Comparison of ENCODE assay signal across 8 cellular contexts in genomic region chr9:36102742-36103495, GRCh38. TPM values are rescaled to one million over a fixed set of nuclear protein-coding genes. Genes with fewer than 3 reads are reported as not detected.
DNase-seq lines count a peak whose midpoint lies in the region; ATAC-seq and TF ChIP-seq lines count a peak whose summit lies in the region.

No MANE protein-coding gene starts in this region.

- no peak overlapping the region for H3K27ac Mint-ChIP-seq in neural crest cell (ENCODE audit: unreplicated experiment)

- DNase-seq in AG04449 (ENCODE audit: low read depth, low spot score) (no peak), Panc1 (ENCODE audit: low read depth, low spot score) (peak; percentile 69), fibroblast of pulmonary artery (ENCODE audit: low read depth) (peak; percentile 89), neural crest cell (ENCODE audit: low read depth, low spot score) (peak; percentile 66), superior temporal gyrus (ENCODE audit: extremely low spot score) (peak; percentile 91)
- peak; percentile 87 to 90 for DNase-seq in activated T-cell treated with anti-CD3 and anti-CD28 coated beads, Interleukin-2, amount 50 U/mL, for 48 hours

- intact Hi-C loops in Panc1 (cut with micrococcal nuclease; ENCODE audit: unreplicated experiment), result loop anchor here (1.0 to 10.0 kb wide), 2 partner anchors 63 to 222 kb away; no protein-coding TSS in a partner anchor

- no peaks in the 10 kb centered on the region for H3K27me3 ChIP-seq in Panc1 (ENCODE audit: control insufficient read depth, insufficient read depth, low read length)

- no peaks in the 10 kb centered on the region for H3K27me3 Mint-ChIP-seq in neural crest cell (ENCODE audit: low read depth)

- TF ChIP-seq EP300 in Ishikawa (IDR thresholded peaks at IDR 0.05; ENCODE audit: borderline replicate concordance), result no peak

- CTCF ChIA-PET in AG04449 (lab: Yijun Ruan, JAX), result interaction anchor here (0.6 to 4.0 kb wide), 19 partner anchors 8 to 148 kb away, joined by 3 to 35 read pairs (median 4); partner anchors contain the start of genes CLTA and GLIPR2
- CTCF ChIA-PET in Panc1 (lab: Charles Lee), result interaction anchor here (0.5 to 3.2 kb wide), 13 partner anchors 8 to 259 kb away, joined by 3 to 37 read pairs (median 4); partner anchors contain the start of gene RECK

- no peaks in the 10 kb centered on the region for H3K36me3 ChIP-seq in Panc1 (ENCODE audit: control insufficient read depth, insufficient read depth, low read length)

- H3K4me3 Mint-ChIP-seq in neural crest cell, result no peak overlapping the region

- peak; percentile 63 for ATAC-seq in GM18517 (IDR thresholded peaks at IDR 0.05; ENCODE audit: unreplicated experiment)
- peak; percentile 95 for ATAC-seq in Panc1

- in situ Hi-C loops in Panc1 (cut with HindIII; ENCODE audit: low pct_unique_long_range_greater_than_20kb, low sequenced_read_pairs), result no loop called here

- TF ChIP-seq CTCF in AG04449 (IDR thresholded peaks at IDR 0.05; ENCODE audit: insufficient read depth, low read length, missing control alignments), result peak; percentile 43
- TF ChIP-seq CTCF in Panc1 (IDR thresholded peaks at IDR 0.05), result peak; percentile 98
- TF ChIP-seq CTCF in fibroblast of pulmonary artery (IDR thresholded peaks at IDR 0.05; ENCODE audit: low read length, missing control alignments), result peak; percentile 79
- peak; percentile 84 for TF ChIP-seq CTCF in neural crest cell (conservative IDR thresholded peaks at IDR 0.05)

- no peak overlapping the region for H3K27ac ChIP-seq in Panc1 (ENCODE audit: low read length)

- POLR2A ChIA-PET in AG04449 (lab: Yijun Ruan, JAX), result interaction anchor here (0.9 to 2.6 kb wide), 7 partner anchors 46 to 141 kb away, joined by 3 to 12 read pairs (median 8); partner anchors contain the start of genes CLTA and RECK
- POLR2A ChIA-PET in Panc1 (lab: Charles Lee), result interaction anchor here (0.5 to 1.5 kb wide), 3 partner anchors 50 to 87 kb away, joined by 5 to 9 read pairs (median 7); partner anchors contain the start of gene CLTA

- no peaks in the 10 kb centered on the region for H3K36me3 Mint-ChIP-seq in neural crest cell (ENCODE audit: low read depth)

- no peaks in the 10 kb centered on the region for H3K4me1 Mint-ChIP-seq in neural crest cell

- H3K4me3 ChIP-seq in AG04449 (ENCODE audit: low read depth, low read length) (no peak overlapping the region), Panc1 (ENCODE audit: low read depth in 2 of 2, low read length in 2 of 2) (no peak overlapping the region), fibroblast of pulmonary artery (replicated peaks; ENCODE audit: low read depth, low read length) (no peak overlapping the region)

- H3K9me3 ChIP-seq in Panc1 (ENCODE audit: control insufficient read depth, insufficient read depth, low read depth, low read length), result no peaks in the 10 kb centered on the region

- peak; percentile 78 for TF ChIP-seq RAD21 in Ishikawa (IDR thresholded peaks at IDR 0.05; ENCODE audit: low read depth)

- no TSS peak for BruUV-seq in Panc1 (replicated peaks; lab: Mats Ljungman, UMichigan)

- peaks cover 3% of the 10 kb centered on the region; the same call in 1 of the 2 replicates for H3K4me1 ChIP-seq in Panc1 (ENCODE audit: control insufficient read depth, insufficient read depth, low read length)

- no peaks in the 10 kb centered on the region for H3K9me3 Mint-ChIP-seq in neural crest cell

TF ChIP-seq in Ishikawa, 13 proteins besides CTCF, POLR2A, EP300 and RAD21:
- TF ChIP-seq USF1 (IDR thresholded peaks at IDR 0.05) (no peak), YY1 (IDR thresholded peaks at IDR 0.05; ENCODE audit: low read depth) (no peak), FOXM1 (IDR thresholded peaks at IDR 0.05; ENCODE audit: borderline replicate concordance, low read depth) (no peak), NFIC (IDR thresholded peaks at IDR 0.05) (no peak), TCF12 (IDR thresholded peaks at IDR 0.05; ENCODE audit: low read depth) (no peak), EGR1 (IDR thresholded peaks at IDR 0.05) (no peak), TAF1 (IDR thresholded peaks at IDR 0.05; ENCODE audit: low read depth) (no peak), TEAD4 (IDR thresholded peaks at IDR 0.05) (no peak), ZBTB7A (IDR thresholded peaks at IDR 0.05; ENCODE audit: low read depth) (no peak)
- TF ChIP-seq, protein P1, sequence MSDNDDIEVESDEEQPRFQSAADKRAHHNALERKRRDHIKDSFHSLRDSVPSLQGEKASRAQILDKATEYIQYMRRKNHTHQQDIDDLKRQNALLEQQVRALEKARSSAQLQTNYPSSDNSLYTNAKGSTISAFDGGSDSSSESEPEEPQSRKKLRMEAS (IDR thresholded peaks at IDR 0.05), result no peak
TF ChIP-seq in Ishikawa: peak in this region for 0.

RNA-seq across cellular contexts. Expression of gene GLIPR2, which starts 33.6 kb away (rescaled TPM):
- 4.9 TPM for total RNA-seq in Panc1 (2021; ENCODE audit: unreplicated experiment)
- polyA plus RNA-seq in Panc1 (2012; ENCODE audit: insufficient read length), result 2.7 TPM
- total RNA-seq in neural crest cell, result 21.5 and 24.2 TPM in 2 replicates

Comparison
In these comparisons a context has a peak if more than half of its experiments do, and no peak if none do; other contexts are left out.
1. CTCF ChIP-seq: peak in every context shown above with its lines; median percentile 98 in Panc1; 84 in neural crest cell; 79 in fibroblast of pulmonary artery; 43 in AG04449.